In the genomic region with DNA sequence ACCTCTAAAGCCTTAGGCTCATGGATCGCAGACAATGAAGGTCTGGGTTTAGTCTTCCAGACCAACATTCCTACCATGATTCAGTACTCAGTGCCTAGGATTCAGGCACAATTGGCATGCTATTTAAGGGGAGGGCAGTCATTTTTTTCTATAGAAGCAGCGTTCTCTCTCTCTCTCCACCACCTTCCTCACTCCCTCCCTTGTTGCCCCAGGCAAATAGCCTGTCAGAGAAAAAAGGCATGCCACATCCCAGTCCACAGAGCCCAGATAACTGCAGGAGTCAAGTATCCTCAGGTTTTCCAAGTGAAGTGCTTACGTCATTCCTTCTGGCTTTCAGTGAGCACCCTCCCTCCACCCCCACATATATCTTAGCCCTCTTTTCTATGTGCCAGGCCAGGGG, we compare ENCODE assay signal across 1 cellular context.
TF ChIP-seq lines count a peak whose summit lies in the region.

No MANE protein-coding gene starts in this region.

TF ChIP-seq in SK-N-SH treated with all-trans-retinoic acid at 6 μM for 48 hours, 23 proteins besides CTCF, POLR2A, EP300 and RAD21 (continued from another document):
- TF ChIP-seq, protein P1, sequence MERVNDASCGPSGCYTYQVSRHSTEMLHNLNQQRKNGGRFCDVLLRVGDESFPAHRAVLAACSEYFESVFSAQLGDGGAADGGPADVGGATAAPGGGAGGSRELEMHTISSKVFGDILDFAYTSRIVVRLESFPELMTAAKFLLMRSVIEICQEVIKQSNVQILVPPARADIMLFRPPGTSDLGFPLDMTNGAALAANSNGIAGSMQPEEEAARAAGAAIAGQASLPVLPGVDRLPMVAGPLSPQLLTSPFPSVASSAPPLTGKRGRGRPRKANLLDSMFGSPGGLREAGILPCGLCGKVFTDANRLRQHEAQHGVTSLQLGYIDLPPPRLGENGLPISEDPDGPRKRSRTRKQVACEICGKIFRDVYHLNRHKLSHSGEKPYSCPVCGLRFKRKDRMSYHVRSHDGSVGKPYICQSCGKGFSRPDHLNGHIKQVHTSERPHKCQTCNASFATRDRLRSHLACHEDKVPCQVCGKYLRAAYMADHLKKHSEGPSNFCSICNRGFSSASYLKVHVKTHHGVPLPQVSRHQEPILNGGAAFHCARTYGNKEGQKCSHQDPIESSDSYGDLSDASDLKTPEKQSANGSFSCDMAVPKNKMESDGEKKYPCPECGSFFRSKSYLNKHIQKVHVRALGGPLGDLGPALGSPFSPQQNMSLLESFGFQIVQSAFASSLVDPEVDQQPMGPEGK (CRISPR knock-in tag; IDR thresholded peaks at IDR 0.05; ENCODE audit: borderline replicate concordance), result no peak
- TF ChIP-seq BACH2 (CRISPR knock-in tag; IDR thresholded peaks at IDR 0.05; ENCODE audit: borderline replicate concordance) (no peak), ZNF70 (CRISPR knock-in tag; IDR thresholded peaks at IDR 0.05) (no peak), OSR1 (CRISPR knock-in tag; IDR thresholded peaks at IDR 0.05) (no peak), TCF4 (CRISPR knock-in tag; IDR thresholded peaks at IDR 0.05; ENCODE audit: borderline replicate concordance) (no peak), TOX (CRISPR knock-in tag; IDR thresholded peaks at IDR 0.05; ENCODE audit: borderline replicate concordance) (no peak), ZC3H10 (CRISPR knock-in tag; IDR thresholded peaks at IDR 0.05) (no peak), PPARA (CRISPR knock-in tag; IDR thresholded peaks at IDR 0.05; ENCODE audit: borderline replicate concordance) (no peak), CSDC2 (CRISPR knock-in tag; IDR thresholded peaks at IDR 0.05) (no peak), ZNF565 (CRISPR knock-in tag; conservative IDR thresholded peaks at IDR 0.05; ENCODE audit: low read depth) (no peak), ESRRG (CRISPR knock-in tag; IDR thresholded peaks at IDR 0.05) (no peak)
- TF ChIP-seq, protein P2, sequence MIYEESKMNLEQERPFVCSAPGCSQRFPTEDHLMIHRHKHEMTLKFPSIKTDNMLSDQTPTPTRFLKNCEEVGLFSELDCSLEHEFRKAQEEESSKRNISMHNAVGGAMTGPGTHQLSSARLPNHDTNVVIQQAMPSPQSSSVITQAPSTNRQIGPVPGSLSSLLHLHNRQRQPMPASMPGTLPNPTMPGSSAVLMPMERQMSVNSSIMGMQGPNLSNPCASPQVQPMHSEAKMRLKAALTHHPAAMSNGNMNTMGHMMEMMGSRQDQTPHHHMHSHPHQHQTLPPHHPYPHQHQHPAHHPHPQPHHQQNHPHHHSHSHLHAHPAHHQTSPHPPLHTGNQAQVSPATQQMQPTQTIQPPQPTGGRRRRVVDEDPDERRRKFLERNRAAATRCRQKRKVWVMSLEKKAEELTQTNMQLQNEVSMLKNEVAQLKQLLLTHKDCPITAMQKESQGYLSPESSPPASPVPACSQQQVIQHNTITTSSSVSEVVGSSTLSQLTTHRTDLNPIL (CRISPR knock-in tag; IDR thresholded peaks at IDR 0.05; ENCODE audit: low read depth), result no peak
- TF ChIP-seq, protein P3, sequence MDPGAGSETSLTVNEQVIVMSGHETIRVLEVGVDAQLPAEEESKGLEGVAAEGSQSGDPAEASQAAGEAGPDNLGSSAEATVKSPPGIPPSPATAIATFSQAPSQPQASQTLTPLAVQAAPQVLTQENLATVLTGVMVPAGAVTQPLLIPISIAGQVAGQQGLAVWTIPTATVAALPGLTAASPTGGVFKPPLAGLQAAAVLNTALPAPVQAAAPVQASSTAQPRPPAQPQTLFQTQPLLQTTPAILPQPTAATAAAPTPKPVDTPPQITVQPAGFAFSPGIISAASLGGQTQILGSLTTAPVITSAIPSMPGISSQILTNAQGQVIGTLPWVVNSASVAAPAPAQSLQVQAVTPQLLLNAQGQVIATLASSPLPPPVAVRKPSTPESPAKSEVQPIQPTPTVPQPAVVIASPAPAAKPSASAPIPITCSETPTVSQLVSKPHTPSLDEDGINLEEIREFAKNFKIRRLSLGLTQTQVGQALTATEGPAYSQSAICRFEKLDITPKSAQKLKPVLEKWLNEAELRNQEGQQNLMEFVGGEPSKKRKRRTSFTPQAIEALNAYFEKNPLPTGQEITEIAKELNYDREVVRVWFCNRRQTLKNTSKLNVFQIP (CRISPR knock-in tag; IDR thresholded peaks at IDR 0.05; ENCODE audit: borderline replicate concordance, low read depth), result no peak
TF ChIP-seq in SK-N-SH treated with all-trans-retinoic acid at 6 μM for 48 hours: peak in this region for 0.
